ENCODE assay signal across 16 cellular contexts in genomic region chr2:150100311-150100710, GRCh38.
DNase-seq lines count a peak whose midpoint lies in the region; ATAC-seq and TF ChIP-seq lines count a peak whose summit lies in the region.
"Had no signal": no experiment of that assay in that cellular context is flagged by ENCODE, and none has a peak within 500 bp of the region (broad histone marks: within the 10 kb centered on the region; RNA-seq: fewer than 3 reads in every experiment).

No MANE protein-coding gene starts in this region.

- no peaks in the 10 kb centered on the region for H3K36me3 ChIP-seq in Panc1 (ENCODE audit: control insufficient read depth, insufficient read depth, low read length)
- H3K36me3 ChIP-seq: BE2C had no signal

- H3K4me1 Mint-ChIP-seq in brain, result peaks cover 62% of the 10 kb centered on the region
- H3K4me1 Mint-ChIP-seq in activated CD4-positive, alpha-beta T cell treated with anti-CD3 and anti-CD28 coated beads, Interleukin-2, amount 10 ng/mL, durations not matched to agents 7 days and 5 days, result no peaks in the 10 kb centered on the region

- no peaks in the 10 kb centered on the region for H3K9me3 ChIP-seq in Panc1 (ENCODE audit: control insufficient read depth, insufficient read depth, low read depth, low read length)
- H3K9me3 ChIP-seq: BE2C had no signal

- peaks cover 0 to 7% (median 4%) of the 10 kb centered on the region in 5 experiments for H3K9me3 Mint-ChIP-seq in brain
- H3K9me3 Mint-ChIP-seq in activated CD4-positive, alpha-beta T cell treated with anti-CD3 and anti-CD28 coated beads, Interleukin-2, amount 10 ng/mL, durations not matched to agents 7 days and 5 days, result peaks cover 2% of the 10 kb centered on the region

- H3K4me3 Mint-ChIP-seq in brain, result peak overlapping the region in 2 of 5 experiments; percentile 25 to 59
- no peak overlapping the region for H3K4me3 Mint-ChIP-seq in activated CD4-positive, alpha-beta T cell treated with anti-CD3 and anti-CD28 coated beads, Interleukin-2, amount 10 ng/mL, durations not matched to agents 7 days and 5 days
- H3K4me3 Mint-ChIP-seq: CD4-positive, alpha-beta T cell had no signal

- in situ Hi-C loops in Panc1 (cut with HindIII; ENCODE audit: low pct_unique_long_range_greater_than_20kb, low sequenced_read_pairs), result no loop called here

- DNase-seq in Ammon's horn (ENCODE audit: low spot score), result peak; percentile 54
- no peak for DNase-seq in Panc1 (ENCODE audit: low read depth, low spot score)
- peak; percentile 47 for DNase-seq in putamen (ENCODE audit: low spot score)
- DNase-seq in SHP77 treated with DMSO at 0.1 percent for 48 hours (lab: John Stamatoyannopoulos, UW), result no peak
- no peak for DNase-seq in activated CD4-positive, alpha-beta T cell treated with anti-CD3 and anti-CD28 coated beads, Interleukin-2, amount 10 ng/mL, durations not matched to agents 7 days and 5 days
- no peak for DNase-seq in SHP77 (lab: John Stamatoyannopoulos, UW)
- DNase-seq: BE2C; C1 segment of cervical spinal cord; Caco-2; CD4-positive, alpha-beta T cell; GF-D8; GM23248; HCEC 1CT had no signal

- CTCF ChIA-PET in Panc1 (lab: Charles Lee), result no interaction called here
- CTCF ChIA-PET in activated CD4-positive, alpha-beta T cell treated with anti-CD3 and anti-CD28 coated beads, Interleukin-2, amount 10 ng/mL, durations not matched to agents 7 days and 5 days (lab: Charles Lee), result no interaction called here

- intact Hi-C loops in Panc1 (cut with micrococcal nuclease; ENCODE audit: unreplicated experiment), result no loop called here

- H3K27ac Mint-ChIP-seq in brain, result peak overlapping the region in 4 of 5 experiments; percentile 9 to 79 (median 40)
- no peak overlapping the region for H3K27ac Mint-ChIP-seq in activated CD4-positive, alpha-beta T cell treated with anti-CD3 and anti-CD28 coated beads, Interleukin-2, amount 10 ng/mL, durations not matched to agents 7 days and 5 days
- H3K27ac Mint-ChIP-seq: CD4-positive, alpha-beta T cell had no signal

- POLR2A ChIA-PET in Panc1 (lab: Charles Lee), result no interaction called here
- POLR2A ChIA-PET in activated CD4-positive, alpha-beta T cell treated with anti-CD3 and anti-CD28 coated beads, Interleukin-2, amount 10 ng/mL, durations not matched to agents 7 days and 5 days (lab: Charles Lee), result no interaction called here

- H3K27me3 Mint-ChIP-seq in brain, result no peaks in the 10 kb centered on the region
- no peaks in the 10 kb centered on the region for H3K27me3 Mint-ChIP-seq in activated CD4-positive, alpha-beta T cell treated with anti-CD3 and anti-CD28 coated beads, Interleukin-2, amount 10 ng/mL, durations not matched to agents 7 days and 5 days
- H3K27me3 Mint-ChIP-seq: CD4-positive, alpha-beta T cell had no signal

- TF ChIP-seq CTCF in Panc1 (IDR thresholded peaks at IDR 0.05), result no peak
- no peak for TF ChIP-seq CTCF in brain (conservative IDR thresholded peaks at IDR 0.05)

- H3K27me3 ChIP-seq in Panc1 (ENCODE audit: control insufficient read depth, insufficient read depth, low read length), result no peaks in the 10 kb centered on the region
- H3K27me3 ChIP-seq: BE2C had no signal

- no peaks in the 10 kb centered on the region; the same call in 1 of the 2 replicates for H3K4me1 ChIP-seq in Panc1 (ENCODE audit: control insufficient read depth, insufficient read depth, low read length)
- H3K4me1 ChIP-seq: BE2C had no signal

- H3K4me3 ChIP-seq in Panc1 (ENCODE audit: low read depth in 2 of 2, low read length in 2 of 2), result no peak overlapping the region
- H3K4me3 ChIP-seq: GM23248 had no signal

- peak overlapping the region; percentile 26; the same call in 1 of the 2 replicates for H3K27ac ChIP-seq in Panc1 (ENCODE audit: low read length)
- H3K27ac ChIP-seq: GM23248, HL-60 had no signal

- H3K36me3 Mint-ChIP-seq in brain, result no peaks in the 10 kb centered on the region
- no peaks in the 10 kb centered on the region for H3K36me3 Mint-ChIP-seq in activated CD4-positive, alpha-beta T cell treated with anti-CD3 and anti-CD28 coated beads, Interleukin-2, amount 10 ng/mL, durations not matched to agents 7 days and 5 days (ENCODE audit: low read depth)

- ATAC-seq in Panc1, result no peak
- no peak for ATAC-seq in HG03097 (IDR thresholded peaks at IDR 0.05; ENCODE audit: low FRiP score, unreplicated experiment)

- no TSS peak for BruUV-seq in Panc1 (replicated peaks; lab: Mats Ljungman, UMichigan)

Comparison
In these comparisons a context has a peak if more than half of its experiments do, and no peak if none do; other contexts are left out.
1. DNase-seq: peak in Ammon's horn (single experiment) and putamen (single experiment); none in Panc1 (single experiment), SHP77 treated with DMSO at 0.1 percent for 48 hours (single experiment), activated CD4-positive, alpha-beta T cell treated with anti-CD3 and anti-CD28 coated beads, Interleukin-2, amount 10 ng/mL, durations not matched to agents 7 days and 5 days (single experiment) and SHP77 (0 of 2).